2 cellular contexts compared by ENCODE assay signal in the genomic region with DNA sequence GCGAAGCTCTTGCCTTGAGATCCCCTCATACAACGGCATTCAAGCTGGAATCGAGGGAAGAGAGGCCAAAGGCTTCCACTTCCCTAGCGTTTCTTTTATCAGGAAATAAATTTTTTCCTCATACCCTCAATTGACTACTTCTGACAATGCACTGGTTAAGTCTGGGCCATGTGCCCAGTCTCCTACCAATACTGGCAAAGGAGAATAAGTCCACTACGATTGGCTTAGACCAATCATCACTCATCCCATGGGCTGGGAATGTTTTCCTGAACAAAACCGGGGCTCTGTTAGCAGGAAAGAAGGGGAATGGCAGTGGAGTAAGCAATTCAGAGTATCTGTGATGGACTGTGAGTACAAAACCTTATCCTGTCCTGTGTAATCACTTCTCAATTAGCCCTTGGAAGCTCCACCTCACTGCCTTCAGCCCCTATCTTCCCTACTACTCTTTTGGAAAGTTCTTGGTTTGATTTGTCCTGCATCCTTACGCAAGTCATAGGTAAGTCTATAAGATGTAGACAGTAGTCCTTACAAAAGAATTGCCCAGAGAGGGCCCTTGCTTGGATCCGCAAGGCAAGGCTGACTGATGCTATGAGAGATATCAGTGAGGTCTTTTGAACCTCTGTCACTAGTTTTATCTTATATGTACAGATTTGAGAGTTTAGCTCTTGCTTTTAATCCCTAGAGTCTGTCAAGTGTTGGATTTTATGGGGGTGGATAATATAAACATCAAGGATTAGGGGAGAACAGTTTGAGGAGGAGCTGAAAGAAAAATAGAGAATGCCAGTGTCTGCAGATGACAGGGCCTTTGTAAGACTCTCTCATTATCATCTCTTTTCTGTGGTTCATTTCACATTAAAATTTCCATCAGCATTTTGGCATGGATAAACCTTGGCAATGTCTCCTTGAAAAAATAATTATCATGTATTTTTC.
TF ChIP-seq lines count a peak whose summit lies in the region.

No MANE protein-coding gene starts in this region.

TF ChIP-seq in endothelial cell of umbilical vein, 7 proteins besides CTCF, POLR2A, EP300 and RAD21:
- TF ChIP-seq, protein P1, sequence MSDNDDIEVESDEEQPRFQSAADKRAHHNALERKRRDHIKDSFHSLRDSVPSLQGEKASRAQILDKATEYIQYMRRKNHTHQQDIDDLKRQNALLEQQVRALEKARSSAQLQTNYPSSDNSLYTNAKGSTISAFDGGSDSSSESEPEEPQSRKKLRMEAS (IDR thresholded peaks at IDR 0.05; ENCODE audit: insufficient read depth, insufficient read length) = peak; percentile 81
- TF ChIP-seq GATA2 (IDR thresholded peaks at IDR 0.05; ENCODE audit: insufficient read depth, insufficient read length, low read depth, low read length) (no peak), POLR2AphosphoS5 (IDR thresholded peaks at IDR 0.05; ENCODE audit: insufficient read depth, low read depth, low read length) (peak; percentile 66)

TF ChIP-seq in HepG2, 621 proteins besides CTCF, POLR2A, EP300 and RAD21:
- no peak for TF ChIP-seq ZNF225 (CRISPR knock-in tag; IDR thresholded peaks at IDR 0.05)
- TF ChIP-seq, protein P2, sequence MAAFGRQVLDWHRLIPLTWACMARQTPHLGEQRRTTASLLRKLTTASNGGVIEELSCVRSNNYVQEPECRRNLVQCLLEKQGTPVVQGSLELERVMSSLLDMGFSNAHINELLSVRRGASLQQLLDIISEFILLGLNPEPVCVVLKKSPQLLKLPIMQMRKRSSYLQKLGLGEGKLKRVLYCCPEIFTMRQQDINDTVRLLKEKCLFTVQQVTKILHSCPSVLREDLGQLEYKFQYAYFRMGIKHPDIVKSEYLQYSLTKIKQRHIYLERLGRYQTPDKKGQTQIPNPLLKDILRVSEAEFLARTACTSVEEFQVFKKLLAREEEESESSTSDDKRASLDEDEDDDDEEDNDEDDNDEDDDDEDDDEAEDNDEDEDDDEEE (CRISPR knock-in tag; IDR thresholded peaks at IDR 0.05) = no peak
- TF ChIP-seq PPARG (CRISPR knock-in tag; conservative IDR thresholded peaks at IDR 0.05) = no peak
- TF ChIP-seq ZNF879 (CRISPR knock-in tag; IDR thresholded peaks at IDR 0.05) = no peak
- TF ChIP-seq ZMYM2 (CRISPR knock-in tag; IDR thresholded peaks at IDR 0.05) = no peak
- TF ChIP-seq AHR (CRISPR knock-in tag; IDR thresholded peaks at IDR 0.05) = no peak
- TF ChIP-seq MTF1 (CRISPR knock-in tag; IDR thresholded peaks at IDR 0.05) = no peak
- TF ChIP-seq, protein P3, sequence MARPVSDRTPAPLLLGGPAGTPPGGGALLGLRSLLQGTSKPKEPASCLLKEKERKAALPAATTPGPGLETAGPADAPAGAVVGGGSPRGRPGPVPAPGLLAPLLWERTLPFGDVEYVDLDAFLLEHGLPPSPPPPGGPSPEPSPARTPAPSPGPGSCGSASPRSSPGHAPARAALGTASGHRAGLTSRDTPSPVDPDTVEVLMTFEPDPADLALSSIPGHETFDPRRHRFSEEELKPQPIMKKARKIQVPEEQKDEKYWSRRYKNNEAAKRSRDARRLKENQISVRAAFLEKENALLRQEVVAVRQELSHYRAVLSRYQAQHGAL (CRISPR knock-in tag; IDR thresholded peaks at IDR 0.05; ENCODE audit: not compliant biosample characterization) = no peak
- no peak for TF ChIP-seq ZNF138 (CRISPR knock-in tag; IDR thresholded peaks at IDR 0.05; ENCODE audit: low read depth)
- TF ChIP-seq ZNF431 (CRISPR knock-in tag; IDR thresholded peaks at IDR 0.05; ENCODE audit: borderline replicate concordance, low read depth) = no peak
- no peak for TF ChIP-seq NFE2 (CRISPR knock-in tag; IDR thresholded peaks at IDR 0.05)
- TF ChIP-seq, protein P4, sequence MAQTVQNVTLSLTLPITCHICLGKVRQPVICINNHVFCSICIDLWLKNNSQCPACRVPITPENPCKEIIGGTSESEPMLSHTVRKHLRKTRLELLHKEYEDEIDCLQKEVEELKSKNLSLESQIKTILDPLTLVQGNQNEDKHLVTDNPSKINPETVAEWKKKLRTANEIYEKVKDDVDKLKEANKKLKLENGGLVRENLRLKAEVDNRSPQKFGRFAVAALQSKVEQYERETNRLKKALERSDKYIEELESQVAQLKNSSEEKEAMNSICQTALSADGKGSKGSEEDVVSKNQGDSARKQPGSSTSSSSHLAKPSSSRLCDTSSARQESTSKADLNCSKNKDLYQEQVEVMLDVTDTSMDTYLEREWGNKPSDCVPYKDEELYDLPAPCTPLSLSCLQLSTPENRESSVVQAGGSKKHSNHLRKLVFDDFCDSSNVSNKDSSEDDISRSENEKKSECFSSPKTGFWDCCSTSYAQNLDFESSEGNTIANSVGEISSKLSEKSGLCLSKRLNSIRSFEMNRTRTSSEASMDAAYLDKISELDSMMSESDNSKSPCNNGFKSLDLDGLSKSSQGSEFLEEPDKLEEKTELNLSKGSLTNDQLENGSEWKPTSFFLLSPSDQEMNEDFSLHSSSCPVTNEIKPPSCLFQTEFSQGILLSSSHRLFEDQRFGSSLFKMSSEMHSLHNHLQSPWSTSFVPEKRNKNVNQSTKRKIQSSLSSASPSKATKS (CRISPR knock-in tag; IDR thresholded peaks at IDR 0.05) = no peak
- no peak for TF ChIP-seq PAWR (CRISPR knock-in tag; IDR thresholded peaks at IDR 0.05; ENCODE audit: borderline replicate concordance)
- no peak for TF ChIP-seq TCF12 (IDR thresholded peaks at IDR 0.05)
- no peak for TF ChIP-seq TCF12 (CRISPR knock-in tag; IDR thresholded peaks at IDR 0.05)
- TF ChIP-seq PCBP2 (optimal IDR thresholded peaks at IDR 0.05; ENCODE audit: low read depth, low read length, poor library complexity, severe bottlenecking) = no peak
- TF ChIP-seq ZNF598 (CRISPR knock-in tag; IDR thresholded peaks at IDR 0.05; ENCODE audit: borderline replicate concordance) = no peak
- TF ChIP-seq, protein P5, sequence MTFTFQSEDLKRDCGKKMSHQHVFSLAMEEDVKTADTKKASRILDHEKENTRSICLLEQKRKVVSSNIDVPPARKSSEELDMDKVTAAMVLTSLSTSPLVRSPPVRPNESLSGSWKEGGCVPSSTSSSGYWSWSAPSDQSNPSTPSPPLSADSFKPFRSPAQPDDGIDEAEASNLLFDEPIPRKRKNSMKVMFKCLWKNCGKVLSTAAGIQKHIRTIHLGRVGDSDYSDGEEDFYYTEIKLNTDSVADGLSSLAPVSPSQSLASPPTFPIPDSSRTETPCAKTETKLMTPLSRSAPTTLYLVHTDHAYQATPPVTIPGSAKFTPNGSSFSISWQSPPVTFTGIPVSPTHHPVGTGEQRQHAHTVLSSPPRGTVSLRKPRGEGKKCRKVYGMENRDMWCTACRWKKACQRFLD (CRISPR knock-in tag; IDR thresholded peaks at IDR 0.05; ENCODE audit: borderline replicate concordance) = no peak
- TF ChIP-seq ZNF761 (CRISPR knock-in tag; conservative IDR thresholded peaks at IDR 0.05) = no peak
- TF ChIP-seq, protein P6, sequence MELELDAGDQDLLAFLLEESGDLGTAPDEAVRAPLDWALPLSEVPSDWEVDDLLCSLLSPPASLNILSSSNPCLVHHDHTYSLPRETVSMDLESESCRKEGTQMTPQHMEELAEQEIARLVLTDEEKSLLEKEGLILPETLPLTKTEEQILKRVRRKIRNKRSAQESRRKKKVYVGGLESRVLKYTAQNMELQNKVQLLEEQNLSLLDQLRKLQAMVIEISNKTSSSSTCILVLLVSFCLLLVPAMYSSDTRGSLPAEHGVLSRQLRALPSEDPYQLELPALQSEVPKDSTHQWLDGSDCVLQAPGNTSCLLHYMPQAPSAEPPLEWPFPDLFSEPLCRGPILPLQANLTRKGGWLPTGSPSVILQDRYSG (CRISPR knock-in tag; IDR thresholded peaks at IDR 0.05) = no peak
- no peak for TF ChIP-seq NCOA1 (CRISPR knock-in tag; IDR thresholded peaks at IDR 0.05)
